ENCODE assay signal across 8 cellular contexts in the genomic region with DNA sequence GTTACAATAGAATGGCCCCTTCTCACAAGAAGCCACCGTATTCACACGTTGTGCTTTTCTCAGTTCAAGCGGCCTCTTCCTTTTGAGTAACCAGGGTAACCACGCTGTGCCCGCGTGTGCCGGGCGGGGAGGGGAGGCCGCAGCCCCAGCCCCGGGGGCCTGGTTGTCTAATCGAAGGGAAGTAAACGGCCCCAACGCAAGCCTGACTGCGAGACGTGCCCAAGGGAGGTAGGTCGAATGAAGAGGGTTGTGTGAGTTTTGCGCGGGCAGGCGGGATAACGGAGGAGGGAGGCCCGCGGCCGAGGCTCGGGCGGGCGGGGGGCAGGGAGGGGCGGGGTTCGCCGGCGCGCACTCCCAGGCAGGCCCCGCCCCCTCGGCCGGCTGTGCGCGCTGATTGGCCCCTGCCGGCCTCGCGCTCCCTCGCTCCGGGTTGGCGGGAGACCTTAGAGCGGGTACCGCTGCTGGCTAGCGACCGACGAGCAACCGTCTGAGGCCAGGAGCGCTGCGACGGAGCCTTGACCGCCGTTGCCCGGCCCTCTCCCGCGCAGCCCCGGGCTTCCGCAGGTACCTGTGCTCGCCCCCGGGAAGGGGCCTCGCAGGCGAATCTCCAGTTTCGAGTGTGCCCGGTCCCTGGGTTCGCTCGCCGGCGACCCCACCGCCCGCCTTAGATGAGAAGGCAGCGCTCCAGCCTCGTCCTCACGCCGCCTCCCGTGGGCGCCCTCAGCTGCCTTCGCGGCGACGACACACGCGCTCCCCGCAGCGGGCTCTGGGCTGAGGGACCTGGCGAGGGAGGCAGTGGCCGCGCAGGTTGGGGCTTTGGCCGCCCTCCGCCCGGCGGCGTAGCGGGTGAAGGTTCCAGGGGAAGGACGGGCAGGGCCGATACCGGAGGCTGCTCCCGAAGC. TPM values are rescaled to one million over a fixed set of nuclear protein-coding genes. Genes with fewer than 3 reads are reported as not detected.
DNase-seq lines count a peak whose midpoint lies in the region; ATAC-seq and TF ChIP-seq lines count a peak whose summit lies in the region.

A gene (plus strand): TSS at position 451 of the 902 bp plus-strand sequence. CDS start 5,181 bp downstream, outside the sequence.

- 1 to 4% methylated on average over 21 to 93 of the region's 97 CpGs for WGBS in testis, 2 donors

- H3K9me3 ChIP-seq in RWPE2 (ENCODE audit: severe bottlenecking): no peaks in the 10 kb centered on the region
- no peaks in the 10 kb centered on the region for H3K9me3 ChIP-seq in testis

- TF ChIP-seq CTCF in RWPE2 (IDR thresholded peaks at IDR 0.05; ENCODE audit: poor library complexity, severe bottlenecking) (no peak), osteocyte (IDR thresholded peaks at IDR 0.05) (no peak), testis (IDR thresholded peaks at IDR 0.05) (no peak)

- in situ Hi-C loops in ACHN (cut with HindIII; ENCODE audit: low pct_ligation_motif_present, low pct_unique_long_range_greater_than_20kb, low sequenced_read_pairs): no loop called here

- intact Hi-C loops in activated naive CD4-positive, alpha-beta T cell treated with anti-CD3 and anti-CD28 coated beads for 36 hours (cut with micrococcal nuclease): loop anchor here (1.0 to 10.0 kb wide), 5 partner anchors 59 to 416 kb away; a partner anchor contains a TSS
- intact Hi-C loops in testis (cut with DNase I; ENCODE audit: low total_unique reads): no loop called here

- peaks cover 3% of the 10 kb centered on the region; the same call in 1 of the 2 replicates for H3K36me3 ChIP-seq in RWPE2 (ENCODE audit: low read depth)
- H3K36me3 ChIP-seq in testis (ENCODE audit: low read depth, missing control alignments): no peaks in the 10 kb centered on the region

- peaks cover 11% of the 10 kb centered on the region for H3K4me1 Mint-ChIP-seq in activated naive CD4-positive, alpha-beta T cell treated with anti-CD3 and anti-CD28 coated beads for 36 hours (ENCODE audit: low read depth)
- H3K4me1 Mint-ChIP-seq in osteocyte (ENCODE audit: unreplicated experiment): peaks cover 12% of the 10 kb centered on the region

- CTCF ChIA-PET in activated naive CD4-positive, alpha-beta T cell treated with anti-CD3 and anti-CD28 coated beads for 36 hours (lab: Charles Lee): interaction anchor here (0.6 to 1.5 kb wide), 2 partner anchors 73 to 243 kb away, joined by 4 to 5 read pairs; no protein-coding TSS in a partner anchor

- DNase-seq in ACHN: peak; percentile 74
- peak; percentile 72 for DNase-seq in RWPE2 (ENCODE audit: low spot score)
- DNase-seq in activated naive CD4-positive, alpha-beta T cell treated with anti-CD3 and anti-CD28 coated beads for 36 hours: peak; percentile 82
- DNase-seq in globus pallidus (ENCODE audit: low spot score): peak; percentile 16
- DNase-seq in osteocyte (ENCODE audit: extremely low spot score, unreplicated experiment): peak; percentile 90
- peak; percentile 87 for DNase-seq in testis

- TF ChIP-seq POLR2A in testis (IDR thresholded peaks at IDR 0.05): no peak

- ATAC-seq in GM19023 (IDR thresholded peaks at IDR 0.05; ENCODE audit: unreplicated experiment) (peak; percentile 93), HG03280 (IDR thresholded peaks at IDR 0.05; ENCODE audit: unreplicated experiment) (peak; percentile 69), RWPE2 (ENCODE audit: low read depth) (peak; percentile 90)

- no peak within 1 kb of the TSS for H3K27ac Mint-ChIP-seq in activated naive CD4-positive, alpha-beta T cell treated with anti-CD3 and anti-CD28 coated beads for 36 hours
- no peak within 1 kb of the TSS for H3K27ac Mint-ChIP-seq in osteocyte (ENCODE audit: unreplicated experiment)

- H3K9me3 Mint-ChIP-seq in activated naive CD4-positive, alpha-beta T cell treated with anti-CD3 and anti-CD28 coated beads for 36 hours: no peaks in the 10 kb centered on the region
- no peaks in the 10 kb centered on the region for H3K9me3 Mint-ChIP-seq in osteocyte (ENCODE audit: unreplicated experiment)

- H3K27me3 Mint-ChIP-seq in activated naive CD4-positive, alpha-beta T cell treated with anti-CD3 and anti-CD28 coated beads for 36 hours (ENCODE audit: low read depth): no peaks in the 10 kb centered on the region
- no peaks in the 10 kb centered on the region for H3K27me3 Mint-ChIP-seq in osteocyte (ENCODE audit: unreplicated experiment)

- H3K4me1 ChIP-seq in RWPE2 (ENCODE audit: insufficient read depth, poor library complexity, severe bottlenecking) (no peaks in the 10 kb centered on the region), testis (peaks cover 9% of the 10 kb centered on the region)

- peak within 1 kb of the TSS; percentile 37 for H3K4me3 ChIP-seq in RWPE2 (ENCODE audit: severe bottlenecking)
- peak within 1 kb of the TSS; percentile 67 to 70 for H3K4me3 ChIP-seq in testis

- H3K36me3 Mint-ChIP-seq in activated naive CD4-positive, alpha-beta T cell treated with anti-CD3 and anti-CD28 coated beads for 36 hours (ENCODE audit: low read depth): peaks cover 3% of the 10 kb centered on the region
- H3K36me3 Mint-ChIP-seq in osteocyte (ENCODE audit: unreplicated experiment): peaks cover 16% of the 10 kb centered on the region

- H3K4me3 Mint-ChIP-seq in activated naive CD4-positive, alpha-beta T cell treated with anti-CD3 and anti-CD28 coated beads for 36 hours: peak within 1 kb of the TSS; percentile 75
- H3K4me3 Mint-ChIP-seq in osteocyte (ENCODE audit: unreplicated experiment): peak within 1 kb of the TSS; percentile 77

- H3K27ac ChIP-seq in RWPE2 (ENCODE audit: poor library complexity, severe bottlenecking) (peak within 1 kb of the TSS; percentile 21), testis (peak within 1 kb of the TSS; percentile 55 to 67)

- H3K27me3 ChIP-seq in RWPE2 (ENCODE audit: insufficient read depth, poor library complexity, severe bottlenecking) (no peaks in the 10 kb centered on the region), testis (no peaks in the 10 kb centered on the region)

RNA-seq across cellular contexts. Expression of the gene that starts here (rescaled TPM):
- 1 to 10 TPM; 1.8 to 2.0 TPM for total RNA-seq in activated naive CD4-positive, alpha-beta T cell treated with anti-CD3 and anti-CD28 coated beads for 36 hours
- 0.62 and 1.2 TPM in 2 replicates for total RNA-seq in osteocyte
- 10 to 100 TPM; 28.7 to 40.9 TPM for total RNA-seq in testis
- 93.7 TPM for polyA plus RNA-seq in testis (ENCODE audit: insufficient read depth, low read depth, low replicate concordance)

Comparison
In these comparisons a context has a peak if more than half of its experiments do, and no peak if none do; other contexts are left out.
1. Peak in every context shown above with its lines: DNase-seq, ATAC-seq, H3K4me3 ChIP-seq and H3K27ac ChIP-seq.
2. RNA of the gene that starts here (total RNA-seq): 28.7 to 40.9 TPM in testis; 1.8 to 2.0 TPM in activated naive CD4-positive, alpha-beta T cell treated with anti-CD3 and anti-CD28 coated beads for 36 hours and 0.62 to 1.2 TPM in osteocyte; every median in the first group is over 4 times any median in the second.
3. DNase-seq: peak in every context shown above with its lines; median percentile 90 in osteocyte; 87 in testis; 82 in activated naive CD4-positive, alpha-beta T cell treated with anti-CD3 and anti-CD28 coated beads for 36 hours; 74 in ACHN; 72 in RWPE2; 16 in globus pallidus.